In the genomic region with DNA sequence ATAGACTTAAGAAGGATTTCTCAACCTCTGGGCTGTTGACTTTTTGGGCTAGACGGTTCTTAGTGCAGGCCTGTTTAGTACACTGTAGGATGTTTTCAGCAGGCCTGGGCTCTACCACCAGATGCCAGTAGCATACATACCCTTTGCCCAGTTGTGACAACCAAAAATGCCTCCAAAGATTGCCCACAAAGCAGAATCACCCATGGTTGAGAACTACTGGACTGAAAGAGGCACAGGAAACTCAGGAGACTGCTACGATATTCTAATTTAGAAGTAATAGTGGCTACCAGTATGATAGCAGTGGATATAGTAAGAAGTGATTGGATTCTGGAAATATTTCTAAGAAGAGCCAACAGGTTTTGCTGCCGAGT, we compare ENCODE assay signal across 25 cellular contexts.
"Had no signal": no experiment of that assay in that cellular context is flagged by ENCODE, and none has a peak within 500 bp of the region (broad histone marks: within the 10 kb centered on the region; RNA-seq: fewer than 3 reads in every experiment).

No MANE protein-coding gene starts in this region.

- H3K27me3 ChIP-seq: cardiac muscle cell had no signal

- H3K27me3 Mint-ChIP-seq: activated CD4-positive, alpha-beta memory T cell treated with anti-CD3 and anti-CD28 coated beads, Interleukin-2, amount 10 ng/mL, durations not matched to agents 7 days and 5 days; activated CD4-positive, alpha-beta T cell treated with anti-CD3 and anti-CD28 coated beads for 36 hours; activated naive CD8-positive, alpha-beta T cell treated with anti-CD3 and anti-CD28 coated beads, Interleukin-2, amount 50 U/mL, for 24 hours; brain; T-cell had no signal

- H3K4me3 ChIP-seq: cardiac muscle cell had no signal

- DNase-seq: activated CD4-positive, alpha-beta memory T cell treated with anti-CD3 and anti-CD28 coated beads, Interleukin-2, amount 10 ng/mL, durations not matched to agents 7 days and 5 days; activated CD4-positive, alpha-beta T cell treated with anti-CD3 and anti-CD28 coated beads for 36 hours; activated CD4-positive, alpha-beta T cell treated with anti-CD3 and anti-CD28 coated beads, Interleukin-2, amount 50 U/mL, for 1 hour; activated naive CD8-positive, alpha-beta T cell treated with anti-CD3 and anti-CD28 coated beads, Interleukin-2, amount 50 U/mL, for 24 hours; activated T-cell treated with anti-CD3 and anti-CD28 coated beads for 4 hours; activated T-cell treated with anti-CD3 and anti-CD28 coated beads, Interleukin-2, amount 50 U/mL, for 72 hours; amniotic stem cell; cerebellar nuclear complex; KBM-7; NCI-H1048; NCI-H1930; NCI-H2171 treated with DMSO at 0.1 percent for 48 hours; NCI-H226; NCI-H526; NCI-H82; SHP77 treated with DMSO at 0.1 percent for 48 hours; T-cell; T-helper 2 cell; T1000 had no signal

- ATAC-seq: activated CD4-positive, alpha-beta T cell treated with anti-CD3 and anti-CD28 coated beads for 36 hours; activated naive CD4-positive, alpha-beta T cell treated with anti-CD3 and anti-CD28 coated beads, Interleukin-2, amount 50 U/mL, for 72 hours; activated naive CD8-positive, alpha-beta T cell treated with anti-CD3 and anti-CD28 coated beads, Interleukin-2, amount 50 U/mL, for 24 hours; activated T-cell treated with anti-CD3 and anti-CD28 coated beads, Interleukin-2, amount 50 U/mL, for 72 hours; T-cell had no signal

- H3K27ac ChIP-seq: cardiac muscle cell, VCaP had no signal

- H3K4me3 Mint-ChIP-seq: activated CD4-positive, alpha-beta memory T cell treated with anti-CD3 and anti-CD28 coated beads, Interleukin-2, amount 10 ng/mL, durations not matched to agents 7 days and 5 days; activated CD4-positive, alpha-beta T cell treated with anti-CD3 and anti-CD28 coated beads for 36 hours; activated naive CD8-positive, alpha-beta T cell treated with anti-CD3 and anti-CD28 coated beads, Interleukin-2, amount 50 U/mL, for 24 hours; activated T-cell treated with anti-CD3 and anti-CD28 coated beads, Interleukin-2, amount 50 U/mL, for 72 hours; brain; T-cell had no signal

- H3K9me3 Mint-ChIP-seq: activated CD4-positive, alpha-beta memory T cell treated with anti-CD3 and anti-CD28 coated beads, Interleukin-2, amount 10 ng/mL, durations not matched to agents 7 days and 5 days; activated naive CD4-positive, alpha-beta T cell treated with anti-CD3 and anti-CD28 coated beads, Interleukin-2, amount 50 U/mL, for 72 hours; activated naive CD8-positive, alpha-beta T cell treated with anti-CD3 and anti-CD28 coated beads, Interleukin-2, amount 50 U/mL, for 24 hours; activated T-cell treated with anti-CD3 and anti-CD28 coated beads, Interleukin-2, amount 50 U/mL, for 72 hours; brain; T-cell had no signal

- H3K4me1 Mint-ChIP-seq: activated CD4-positive, alpha-beta memory T cell treated with anti-CD3 and anti-CD28 coated beads, Interleukin-2, amount 10 ng/mL, durations not matched to agents 7 days and 5 days; activated CD4-positive, alpha-beta T cell treated with anti-CD3 and anti-CD28 coated beads for 36 hours; activated naive CD8-positive, alpha-beta T cell treated with anti-CD3 and anti-CD28 coated beads, Interleukin-2, amount 50 U/mL, for 24 hours; brain had no signal

- FAIRE-seq: astrocyte, colon had no signal

- H3K27ac Mint-ChIP-seq: activated CD4-positive, alpha-beta memory T cell treated with anti-CD3 and anti-CD28 coated beads, Interleukin-2, amount 10 ng/mL, durations not matched to agents 7 days and 5 days; activated CD4-positive, alpha-beta T cell treated with anti-CD3 and anti-CD28 coated beads for 36 hours; activated naive CD8-positive, alpha-beta T cell treated with anti-CD3 and anti-CD28 coated beads, Interleukin-2, amount 50 U/mL, for 24 hours; activated T-cell treated with anti-CD3 and anti-CD28 coated beads, Interleukin-2, amount 50 U/mL, for 72 hours had no signal
